ENCODE assay signal across 1 cellular context in the genomic region with DNA sequence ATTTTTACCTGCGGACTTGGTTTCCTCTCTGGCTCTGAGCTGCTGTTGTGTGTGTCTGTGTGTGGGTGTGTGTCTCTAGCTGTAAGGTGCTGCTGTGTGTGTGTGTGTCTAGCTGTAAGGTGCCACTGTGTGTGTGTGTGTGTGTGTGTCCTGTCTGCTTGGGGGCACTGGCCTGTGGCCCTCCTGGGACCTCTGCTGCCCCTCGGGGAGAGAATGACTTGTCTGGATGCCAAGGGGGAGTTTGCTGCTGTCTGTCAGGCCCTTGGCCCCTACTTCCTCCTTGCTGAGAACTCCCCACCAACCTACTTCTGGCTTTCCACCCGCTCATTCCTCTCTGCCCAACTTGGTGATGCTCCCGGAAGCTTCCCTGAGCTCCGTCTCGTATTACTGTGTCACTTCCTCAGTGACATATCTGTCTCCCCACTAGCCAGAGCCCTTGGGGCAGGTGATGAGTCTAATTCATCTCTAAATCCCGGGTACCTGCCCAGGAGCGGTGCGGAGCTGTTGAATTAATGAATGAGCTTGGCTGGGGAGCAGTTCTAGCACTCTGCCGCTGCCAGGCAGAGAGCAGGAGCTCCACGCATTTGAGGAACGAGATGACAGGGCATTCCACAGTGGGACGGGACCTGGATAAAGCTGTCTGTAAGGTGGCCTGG.
TF ChIP-seq lines count a peak whose summit lies in the region.

No MANE protein-coding gene starts in this region.

TF ChIP-seq in HepG2, 621 proteins besides CTCF, POLR2A, EP300 and RAD21:
- TF ChIP-seq, protein P1, sequence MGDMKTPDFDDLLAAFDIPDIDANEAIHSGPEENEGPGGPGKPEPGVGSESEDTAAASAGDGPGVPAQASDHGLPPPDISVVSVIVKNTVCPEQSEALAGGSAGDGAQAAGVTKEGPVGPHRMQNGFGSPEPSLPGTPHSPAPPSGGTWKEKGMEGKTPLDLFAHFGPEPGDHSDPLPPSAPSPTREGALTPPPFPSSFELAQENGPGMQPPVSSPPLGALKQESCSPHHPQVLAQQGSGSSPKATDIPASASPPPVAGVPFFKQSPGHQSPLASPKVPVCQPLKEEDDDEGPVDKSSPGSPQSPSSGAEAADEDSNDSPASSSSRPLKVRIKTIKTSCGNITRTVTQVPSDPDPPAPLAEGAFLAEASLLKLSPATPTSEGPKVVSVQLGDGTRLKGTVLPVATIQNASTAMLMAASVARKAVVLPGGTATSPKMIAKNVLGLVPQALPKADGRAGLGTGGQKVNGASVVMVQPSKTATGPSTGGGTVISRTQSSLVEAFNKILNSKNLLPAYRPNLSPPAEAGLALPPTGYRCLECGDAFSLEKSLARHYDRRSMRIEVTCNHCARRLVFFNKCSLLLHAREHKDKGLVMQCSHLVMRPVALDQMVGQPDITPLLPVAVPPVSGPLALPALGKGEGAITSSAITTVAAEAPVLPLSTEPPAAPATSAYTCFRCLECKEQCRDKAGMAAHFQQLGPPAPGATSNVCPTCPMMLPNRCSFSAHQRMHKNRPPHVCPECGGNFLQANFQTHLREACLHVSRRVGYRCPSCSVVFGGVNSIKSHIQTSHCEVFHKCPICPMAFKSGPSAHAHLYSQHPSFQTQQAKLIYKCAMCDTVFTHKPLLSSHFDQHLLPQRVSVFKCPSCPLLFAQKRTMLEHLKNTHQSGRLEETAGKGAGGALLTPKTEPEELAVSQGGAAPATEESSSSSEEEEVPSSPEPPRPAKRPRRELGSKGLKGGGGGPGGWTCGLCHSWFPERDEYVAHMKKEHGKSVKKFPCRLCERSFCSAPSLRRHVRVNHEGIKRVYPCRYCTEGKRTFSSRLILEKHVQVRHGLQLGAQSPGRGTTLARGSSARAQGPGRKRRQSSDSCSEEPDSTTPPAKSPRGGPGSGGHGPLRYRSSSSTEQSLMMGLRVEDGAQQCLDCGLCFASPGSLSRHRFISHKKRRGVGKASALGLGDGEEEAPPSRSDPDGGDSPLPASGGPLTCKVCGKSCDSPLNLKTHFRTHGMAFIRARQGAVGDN (CRISPR knock-in tag; IDR thresholded peaks at IDR 0.05): peak; percentile 29; the same call in 1 of the 2 replicates
- TF ChIP-seq SKI (IDR thresholded peaks at IDR 0.05; ENCODE audit: partially characterized antibody) (no peak), SOX13 (IDR thresholded peaks at IDR 0.05) (0 out of 2 replicates have a peak, but pooled peaks have one; percentile 14), SOX13 (CRISPR knock-in tag; conservative IDR thresholded peaks at IDR 0.05 in 1 of 2, IDR thresholded peaks at IDR 0.05 in 1 of 2) (no peak), RBM22 (optimal IDR thresholded peaks at IDR 0.05; ENCODE audit: low read length) (peak; percentile 21), SMAD9 (CRISPR knock-in tag; IDR thresholded peaks at IDR 0.05) (no peak), FOXK2 (IDR thresholded peaks at IDR 0.05) (no peak), ZKSCAN8 (CRISPR knock-in tag; IDR thresholded peaks at IDR 0.05; ENCODE audit: borderline replicate concordance) (no peak), NFIB (CRISPR knock-in tag; IDR thresholded peaks at IDR 0.05; ENCODE audit: borderline replicate concordance) (no peak), AGO2 (optimal IDR thresholded peaks at IDR 0.05; ENCODE audit: low read depth, low read length) (peak; percentile 14), ZNF724P (CRISPR knock-in tag; IDR thresholded peaks at IDR 0.05; ENCODE audit: borderline replicate concordance) (0 out of 2 replicates have a peak, but pooled peaks have one; percentile 32), POLR2G (IDR thresholded peaks at IDR 0.05; ENCODE audit: low read depth, low read length) (0 out of 2 replicates have a peak, but pooled peaks have one; percentile 21), PAF1 (CRISPR knock-in tag; IDR thresholded peaks at IDR 0.05) (peak; percentile 43; the same call in 1 of the 2 replicates), NONO (IDR thresholded peaks at IDR 0.05) (no peak), NONO (CRISPR knock-in tag; conservative IDR thresholded peaks at IDR 0.05) (peak; percentile 29; the same call in 1 of the 2 replicates), ZBTB38 (CRISPR knock-in tag; IDR thresholded peaks at IDR 0.05) (0 out of 2 replicates have a peak, but pooled peaks have one; percentile 15), GABPA (IDR thresholded peaks at IDR 0.05; ENCODE audit: low read depth, low read length) (no peak), GABPA (CRISPR knock-in tag; IDR thresholded peaks at IDR 0.05; ENCODE audit: low read depth) (no peak), ZSCAN22 (CRISPR knock-in tag; IDR thresholded peaks at IDR 0.05) (no peak)
- TF ChIP-seq, protein P2, sequence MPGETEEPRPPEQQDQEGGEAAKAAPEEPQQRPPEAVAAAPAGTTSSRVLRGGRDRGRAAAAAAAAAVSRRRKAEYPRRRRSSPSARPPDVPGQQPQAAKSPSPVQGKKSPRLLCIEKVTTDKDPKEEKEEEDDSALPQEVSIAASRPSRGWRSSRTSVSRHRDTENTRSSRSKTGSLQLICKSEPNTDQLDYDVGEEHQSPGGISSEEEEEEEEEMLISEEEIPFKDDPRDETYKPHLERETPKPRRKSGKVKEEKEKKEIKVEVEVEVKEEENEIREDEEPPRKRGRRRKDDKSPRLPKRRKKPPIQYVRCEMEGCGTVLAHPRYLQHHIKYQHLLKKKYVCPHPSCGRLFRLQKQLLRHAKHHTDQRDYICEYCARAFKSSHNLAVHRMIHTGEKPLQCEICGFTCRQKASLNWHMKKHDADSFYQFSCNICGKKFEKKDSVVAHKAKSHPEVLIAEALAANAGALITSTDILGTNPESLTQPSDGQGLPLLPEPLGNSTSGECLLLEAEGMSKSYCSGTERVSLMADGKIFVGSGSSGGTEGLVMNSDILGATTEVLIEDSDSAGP (CRISPR knock-in tag; IDR thresholded peaks at IDR 0.05; ENCODE audit: borderline replicate concordance): peak; percentile 31; the same call in 1 of the 2 replicates
- TF ChIP-seq, protein P3, sequence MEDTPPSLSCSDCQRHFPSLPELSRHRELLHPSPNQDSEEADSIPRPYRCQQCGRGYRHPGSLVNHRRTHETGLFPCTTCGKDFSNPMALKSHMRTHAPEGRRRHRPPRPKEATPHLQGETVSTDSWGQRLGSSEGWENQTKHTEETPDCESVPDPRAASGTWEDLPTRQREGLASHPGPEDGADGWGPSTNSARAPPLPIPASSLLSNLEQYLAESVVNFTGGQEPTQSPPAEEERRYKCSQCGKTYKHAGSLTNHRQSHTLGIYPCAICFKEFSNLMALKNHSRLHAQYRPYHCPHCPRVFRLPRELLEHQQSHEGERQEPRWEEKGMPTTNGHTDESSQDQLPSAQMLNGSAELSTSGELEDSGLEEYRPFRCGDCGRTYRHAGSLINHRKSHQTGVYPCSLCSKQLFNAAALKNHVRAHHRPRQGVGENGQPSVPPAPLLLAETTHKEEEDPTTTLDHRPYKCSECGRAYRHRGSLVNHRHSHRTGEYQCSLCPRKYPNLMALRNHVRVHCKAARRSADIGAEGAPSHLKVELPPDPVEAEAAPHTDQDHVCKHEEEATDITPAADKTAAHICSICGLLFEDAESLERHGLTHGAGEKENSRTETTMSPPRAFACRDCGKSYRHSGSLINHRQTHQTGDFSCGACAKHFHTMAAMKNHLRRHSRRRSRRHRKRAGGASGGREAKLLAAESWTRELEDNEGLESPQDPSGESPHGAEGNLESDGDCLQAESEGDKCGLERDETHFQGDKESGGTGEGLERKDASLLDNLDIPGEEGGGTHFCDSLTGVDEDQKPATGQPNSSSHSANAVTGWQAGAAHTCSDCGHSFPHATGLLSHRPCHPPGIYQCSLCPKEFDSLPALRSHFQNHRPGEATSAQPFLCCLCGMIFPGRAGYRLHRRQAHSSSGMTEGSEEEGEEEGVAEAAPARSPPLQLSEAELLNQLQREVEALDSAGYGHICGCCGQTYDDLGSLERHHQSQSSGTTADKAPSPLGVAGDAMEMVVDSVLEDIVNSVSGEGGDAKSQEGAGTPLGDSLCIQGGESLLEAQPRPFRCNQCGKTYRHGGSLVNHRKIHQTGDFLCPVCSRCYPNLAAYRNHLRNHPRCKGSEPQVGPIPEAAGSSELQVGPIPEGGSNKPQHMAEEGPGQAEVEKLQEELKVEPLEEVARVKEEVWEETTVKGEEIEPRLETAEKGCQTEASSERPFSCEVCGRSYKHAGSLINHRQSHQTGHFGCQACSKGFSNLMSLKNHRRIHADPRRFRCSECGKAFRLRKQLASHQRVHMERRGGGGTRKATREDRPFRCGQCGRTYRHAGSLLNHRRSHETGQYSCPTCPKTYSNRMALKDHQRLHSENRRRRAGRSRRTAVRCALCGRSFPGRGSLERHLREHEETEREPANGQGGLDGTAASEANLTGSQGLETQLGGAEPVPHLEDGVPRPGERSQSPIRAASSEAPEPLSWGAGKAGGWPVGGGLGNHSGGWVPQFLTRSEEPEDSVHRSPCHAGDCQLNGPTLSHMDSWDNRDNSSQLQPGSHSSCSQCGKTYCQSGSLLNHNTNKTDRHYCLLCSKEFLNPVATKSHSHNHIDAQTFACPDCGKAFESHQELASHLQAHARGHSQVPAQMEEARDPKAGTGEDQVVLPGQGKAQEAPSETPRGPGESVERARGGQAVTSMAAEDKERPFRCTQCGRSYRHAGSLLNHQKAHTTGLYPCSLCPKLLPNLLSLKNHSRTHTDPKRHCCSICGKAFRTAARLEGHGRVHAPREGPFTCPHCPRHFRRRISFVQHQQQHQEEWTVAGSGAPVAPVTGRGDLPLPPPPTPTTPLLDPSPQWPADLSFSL (CRISPR knock-in tag; IDR thresholded peaks at IDR 0.05): peak; percentile 70; the same call in 1 of the 2 replicates
- TF ChIP-seq, protein P4, sequence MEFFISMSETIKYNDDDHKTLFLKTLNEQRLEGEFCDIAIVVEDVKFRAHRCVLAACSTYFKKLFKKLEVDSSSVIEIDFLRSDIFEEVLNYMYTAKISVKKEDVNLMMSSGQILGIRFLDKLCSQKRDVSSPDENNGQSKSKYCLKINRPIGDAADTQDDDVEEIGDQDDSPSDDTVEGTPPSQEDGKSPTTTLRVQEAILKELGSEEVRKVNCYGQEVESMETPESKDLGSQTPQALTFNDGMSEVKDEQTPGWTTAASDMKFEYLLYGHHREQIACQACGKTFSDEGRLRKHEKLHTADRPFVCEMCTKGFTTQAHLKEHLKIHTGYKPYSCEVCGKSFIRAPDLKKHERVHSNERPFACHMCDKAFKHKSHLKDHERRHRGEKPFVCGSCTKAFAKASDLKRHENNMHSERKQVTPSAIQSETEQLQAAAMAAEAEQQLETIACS (CRISPR knock-in tag; IDR thresholded peaks at IDR 0.05): no peak
